In genomic region chr14:101962503-101962874, GRCh38 we compare ENCODE assay signal across 8 cellular contexts. TPM values are rescaled to one million over a fixed set of nuclear protein-coding genes. Genes with fewer than 3 reads are reported as not detected.
A peak's percentile ranks its signal among the peaks of the same experiment; 100 is the strongest.
DNase-seq lines count a peak whose midpoint lies in the region; ATAC-seq and TF ChIP-seq lines count a peak whose summit lies in the region.

No MANE protein-coding gene starts in this region.

- H2AFZ ChIP-seq in IMR-90 (replicated peaks; ENCODE audit: low read length, poor library complexity) = peak overlapping the region; percentile 78
- no peak overlapping the region for H2AFZ ChIP-seq in neural progenitor cell (replicated peaks)

- H3K79me2 ChIP-seq in neural progenitor cell (ENCODE audit: low read depth) = peaks cover 31% of the 10 kb centered on the region

- peak overlapping the region; percentile 32 for H2BK5ac ChIP-seq in IMR-90 (ENCODE audit: low read depth, low read length, poor library complexity, severe bottlenecking)

- H4K20me1 ChIP-seq in IMR-90 (ENCODE audit: insufficient read depth, low read length) (peaks cover 20% of the 10 kb centered on the region), neural progenitor cell (ENCODE audit: low read depth) (peaks cover 23% of the 10 kb centered on the region)

- BruUV-seq in IMR-90 (replicated peaks; lab: Mats Ljungman, UMichigan) = no TSS peak

- peak overlapping the region; percentile 14; the same call in 1 of the 2 replicates for H3K56ac ChIP-seq in IMR-90 (ENCODE audit: extremely low read depth, insufficient read depth, low read length)

- H3K4me1 Mint-ChIP-seq in neural progenitor cell = peaks cover 21% of the 10 kb centered on the region

- H2AK5ac ChIP-seq in IMR-90 (ENCODE audit: low read depth, low read length) = peak overlapping the region; percentile 64; the same call in 1 of the 2 replicates

- H3K27ac ChIP-seq in IMR-90 (ENCODE audit: insufficient read depth, low read length) (0 out of 2 replicates have a peak overlapping the region, but pooled peaks have one; percentile 2), spleen (no peak overlapping the region), neural progenitor cell (no peak overlapping the region)

- peak overlapping the region; percentile 33 for H3K4me2 ChIP-seq in IMR-90 (ENCODE audit: low read depth, low read length)
- H3K4me2 ChIP-seq in neural progenitor cell = no peak overlapping the region

- peak overlapping the region; percentile 89 for H2AK9ac ChIP-seq in IMR-90 (replicated peaks; ENCODE audit: low read depth, low read length, poor library complexity)

- H3K9me3 ChIP-seq in IMR-90 (ENCODE audit: control insufficient read depth, insufficient read depth, low read length) (no peaks in the 10 kb centered on the region), spleen (no peaks in the 10 kb centered on the region), neural progenitor cell (ENCODE audit: low read depth) (no peaks in the 10 kb centered on the region)

- no peaks in the 10 kb centered on the region for H3K36me3 Mint-ChIP-seq in neural progenitor cell

- no peak overlapping the region for H3K4me3 Mint-ChIP-seq in neural progenitor cell

- DNase-seq in IMR-90 = peak; percentile 93
- peak; percentile 95 for DNase-seq in RPMI8226
- DNase-seq in globus pallidus (ENCODE audit: low spot score) = peak; percentile 46
- peak; percentile 75 for DNase-seq in spleen
- DNase-seq in stimulated activated naive CD8-positive, alpha-beta T cell treated with anti-CD3 and anti-CD28 coated beads, Interleukin-15, Interleukin-2, amounts not matched to agents 100 U/mL and 50 U/mL, for 24 hours = no peak
- DNase-seq in neural progenitor cell (ENCODE audit: low spot score) = no peak
- DNase-seq in activated CD4-positive, alpha-beta T cell treated with anti-CD3 and anti-CD28 coated beads, Interleukin-2, amount 50 U/mL, for 4 hours = no peak

- peak overlapping the region; percentile 15; the same call in 1 of the 2 replicates for H3K14ac ChIP-seq in IMR-90 (replicated peaks; ENCODE audit: low read depth, low read length)

- H3K9me1 ChIP-seq in IMR-90 (ENCODE audit: insufficient read depth, low read length) = peaks cover 14% of the 10 kb centered on the region

- no peak for TF ChIP-seq CTCF in IMR-90 (conservative IDR thresholded peaks at IDR 0.05; ENCODE audit: low read depth, low read length)
- no peak for TF ChIP-seq CTCF in spleen (IDR thresholded peaks at IDR 0.05 in 8 of 11, conservative IDR thresholded peaks at IDR 0.05 in 3 of 11)
- TF ChIP-seq CTCF in neural progenitor cell (IDR thresholded peaks at IDR 0.05) = no peak

- no peak overlapping the region for H3K27ac Mint-ChIP-seq in neural progenitor cell

- peak overlapping the region; percentile 79; the same call in 1 of the 3 replicates for H2BK15ac ChIP-seq in IMR-90 (ENCODE audit: low read depth, low read length)

- peaks cover 0 to 32% of the 10 kb centered on the region in 2 experiments; a peak in 3 of 4 replicates for H3K79me1 ChIP-seq in IMR-90 (ENCODE audit: low read depth in 1 of 2, low read length in 2 of 2)

- peaks cover 9% of the 10 kb centered on the region for H3F3A ChIP-seq in neural progenitor cell (ENCODE audit: low read depth)

- no peak overlapping the region for H3K4me3 ChIP-seq in IMR-90 (ENCODE audit: insufficient read depth, low read depth, low read length)
- H3K4me3 ChIP-seq in spleen = no peak overlapping the region
- H3K4me3 ChIP-seq in neural progenitor cell = no peak overlapping the region

- H3K27me3 ChIP-seq in IMR-90 (ENCODE audit: control insufficient read depth, insufficient read depth, low read length) (no peaks in the 10 kb centered on the region), spleen (replicated peaks in 1 of 7) (no peaks in the 10 kb centered on the region), neural progenitor cell (peaks cover 30% of the 10 kb centered on the region)

- no peaks in the 10 kb centered on the region for H3K9me3 Mint-ChIP-seq in neural progenitor cell

- peak overlapping the region; percentile 2; the same call in 1 of the 2 replicates for H4K91ac ChIP-seq in IMR-90 (ENCODE audit: insufficient read depth, low read depth, low read length)

- 13% methylated on average over 4 of the region's 5 CpGs; no CpG with 5 or more reads in 1 of the 2 experiments for WGBS in IMR-90 (ENCODE audit: extremely low coverage in 2 of 2, insufficient read length in 1 of 2), 2 experiments
- WGBS in spleen, 5 donors = 55 to 83% (median 71%) methylated on average over 5 of the region's 5 CpGs

- peak overlapping the region in 1 of 2 experiments; percentile 74; a peak in 2 of 4 replicates for H4K8ac ChIP-seq in IMR-90 (ENCODE audit: low read depth in 2 of 2, low read length in 2 of 2)

- no peak overlapping the region for H3K18ac ChIP-seq in IMR-90 (ENCODE audit: low read depth, low read length)

- H3K9ac ChIP-seq in IMR-90 (ENCODE audit: low read depth, low read length) (no peak overlapping the region), neural progenitor cell (no peak overlapping the region)

- intact Hi-C loops in IMR-90 (cut with micrococcal nuclease) (loop anchor here (5.0 kb wide), 1 partner anchor 190 kb away; no protein-coding TSS in a partner anchor), spleen (cut with DNase I; ENCODE audit: low total_unique reads) (loop anchor here (5.0 to 10.0 kb wide), 2 partner anchors 125 to 258 kb away; partner anchors contain the start of gene HSP90AA1)

- ATAC-seq in IMR-90 (ENCODE audit: low read depth) = peak; percentile 5; the same call in 1 of the 2 replicates
- no peak for ATAC-seq in stimulated activated naive CD8-positive, alpha-beta T cell treated with anti-CD3 and anti-CD28 coated beads, Interleukin-15, Interleukin-2, amounts not matched to agents 100 U/mL and 50 U/mL, for 24 hours
- ATAC-seq in HG02678 (IDR thresholded peaks at IDR 0.05; ENCODE audit: unreplicated experiment) = no peak

- dilution Hi-C loops in IMR-90 (cut with HindIII; ENCODE audit: low sequenced_read_pairs, unreplicated experiment) = no loop called here

- in situ Hi-C loops in IMR-90 (cut with MboI; ENCODE audit: low sequenced_read_pairs) = loop anchor here (5.0 to 25.0 kb wide), 2 partner anchors 195 to 350 kb away; partner anchors contain the start of genes MOK and ZNF839

- no peak overlapping the region for H3K23ac ChIP-seq in IMR-90 (ENCODE audit: low read depth, low read length)

- peak overlapping the region; percentile 21; the same call in 1 of the 2 replicates for H2BK120ac ChIP-seq in IMR-90 (ENCODE audit: low read depth, low read length)

- TF ChIP-seq RAD21 in IMR-90 (IDR thresholded peaks at IDR 0.05; ENCODE audit: low read length) = no peak

- peaks cover 11% of the 10 kb centered on the region for H3K4me1 ChIP-seq in IMR-90 (ENCODE audit: control insufficient read depth, insufficient read depth, low read length)
- peaks cover 17 to 54% (median 38%) of the 10 kb centered on the region in 6 donors for H3K4me1 ChIP-seq in spleen
- H3K4me1 ChIP-seq in neural progenitor cell = peaks cover 16% of the 10 kb centered on the region

- POLR2A ChIA-PET in IMR-90 (lab: Charles Lee; ENCODE audit: unreplicated experiment) = no interaction called here

- H2BK20ac ChIP-seq in IMR-90 (ENCODE audit: low read depth, low read length) = peak overlapping the region; percentile 77

- TF ChIP-seq POLR2A in IMR-90 (IDR thresholded peaks at IDR 0.05; ENCODE audit: low read depth, low read length) = no peak
- TF ChIP-seq POLR2A in spleen (IDR thresholded peaks at IDR 0.05) = no peak

- H3K4ac ChIP-seq in IMR-90 (ENCODE audit: low read depth, low read length) = peak overlapping the region; percentile 52

- H3K27me3 Mint-ChIP-seq in neural progenitor cell (ENCODE audit: insufficient read depth, low read depth) = no peaks in the 10 kb centered on the region

- H4K5ac ChIP-seq in IMR-90 (ENCODE audit: low read depth, low read length) = no peak overlapping the region

- no peaks in the 10 kb centered on the region for H3K36me3 ChIP-seq in IMR-90 (ENCODE audit: control insufficient read depth, insufficient read depth, low read length)
- H3K36me3 ChIP-seq in spleen = no peaks in the 10 kb centered on the region
- H3K36me3 ChIP-seq in neural progenitor cell = peaks cover 3% of the 10 kb centered on the region

- CTCF ChIA-PET in IMR-90 (lab: Yijun Ruan, JAX) = interaction anchor here (0.7 kb wide), 1 partner anchor 403 kb away, joined by 4 read pairs; no protein-coding TSS in a partner anchor

TF ChIP-seq in IMR-90, 13 proteins besides CTCF, POLR2A, EP300 and RAD21:
- TF ChIP-seq CHD1 (IDR thresholded peaks at IDR 0.05; ENCODE audit: low read depth, low read length) = no peak
- peak; percentile 10; the same call in 1 of the 2 replicates for TF ChIP-seq FOS (IDR thresholded peaks at IDR 0.05; ENCODE audit: low read depth, low read length)
- peak; percentile 74; the same call in 1 of the 2 replicates for TF ChIP-seq NFE2L2 (IDR thresholded peaks at IDR 0.05; ENCODE audit: low read depth, low read length)
- TF ChIP-seq MAFK (IDR thresholded peaks at IDR 0.05; ENCODE audit: low read depth, low read length) = peak; percentile 44; the same call in 1 of the 2 replicates
- peak; percentile 58; the same call in 1 of the 2 replicates for TF ChIP-seq MXI1 (IDR thresholded peaks at IDR 0.05; ENCODE audit: borderline replicate concordance, low read depth, low read length)

RNA-seq across cellular contexts. Expression of gene DYNC1H1, which starts 1.9 kb away (rescaled TPM):
- total RNA-seq in IMR-90 (2012; rRNA removed) (612 and 670 TPM in 2 replicates), spleen (100 to 1,000 TPM; 270 to 446 (median 403) TPM), neural progenitor cell (ENCODE audit: low replicate concordance) (237 and 309 TPM in 2 replicates)
- polyA plus RNA-seq in IMR-90 (2012; rRNA removed) (221 and 240 TPM in 2 replicates), spleen (10 to 100 TPM; 65.9 to 85.8 (median 70.5) TPM)
- 167 and 240 TPM in 2 replicates for polyA plus RNA-seq in IMR-90 (2012; cell fraction: cytosol; rRNA removed)
- polyA plus RNA-seq in IMR-90 (2012; cell fraction: nucleus; rRNA removed; ENCODE audit: low replicate concordance) = 278 and 585 TPM in 2 replicates

Comparison
In these comparisons a context has a peak if more than half of its experiments do, and no peak if none do; other contexts are left out.
1. DNase-seq: peak in IMR-90 (single experiment), RPMI8226 (single experiment), globus pallidus (single experiment) and spleen (single experiment); none in stimulated activated naive CD8-positive, alpha-beta T cell treated with anti-CD3 and anti-CD28 coated beads, Interleukin-15, Interleukin-2, amounts not matched to agents 100 U/mL and 50 U/mL, for 24 hours (single experiment), neural progenitor cell (single experiment) and activated CD4-positive, alpha-beta T cell treated with anti-CD3 and anti-CD28 coated beads, Interleukin-2, amount 50 U/mL, for 4 hours (0 of 2).